20 cellular contexts compared by ENCODE assay signal in genomic region chr20:4073852-4074741, GRCh38. TPM values are rescaled to one million over a fixed set of nuclear protein-coding genes. Genes with fewer than 3 reads are reported as not detected.
DNase-seq lines count a peak whose midpoint lies in the region; ATAC-seq, FAIRE-seq and TF ChIP-seq lines count a peak whose summit lies in the region.
"Had no signal": no experiment of that assay in that cellular context is flagged by ENCODE, and none has a peak within 500 bp of the region (broad histone marks: within the 10 kb centered on the region; RNA-seq: fewer than 3 reads in every experiment).

No MANE protein-coding gene starts in this region.

- H3K4me2 ChIP-seq in BLaER1 treated with 17β-estradiol and CSF1 and Interleukin-3, amounts not matched to agents 10 nM and 100 nM = peak overlapping the region in 9 of 11 experiments; percentile 36 to 76 (median 69); a peak in 15 of 22 replicates
- peak overlapping the region; percentile 44 for H3K4me2 ChIP-seq in Karpas-422 (ENCODE audit: low read depth, low read length, poor library complexity, severe bottlenecking)
- no peak overlapping the region for H3K4me2 ChIP-seq in mesendoderm (ENCODE audit: low read length)

- no peak overlapping the region for H3K4me3 Mint-ChIP-seq in CD4-positive, alpha-beta T cell
- H3K4me3 Mint-ChIP-seq: activated naive CD4-positive, alpha-beta T cell treated with anti-CD3 and anti-CD28 coated beads, Interleukin-2, amount 50 U/mL, for 24 hours had no signal

- POLR2A ChIA-PET in CD4-positive, alpha-beta T cell (lab: Charles Lee) = no interaction called here

- no peak overlapping the region for H4K8ac ChIP-seq in mesendoderm (ENCODE audit: low read depth, low read length)

- peaks cover 24 to 92% (median 64%) of the 10 kb centered on the region in 10 experiments for H3K4me1 ChIP-seq in BLaER1 treated with 17β-estradiol and CSF1 and Interleukin-3, amounts not matched to agents 10 nM and 100 nM
- H3K4me1 ChIP-seq in Karpas-422 (ENCODE audit: low read length) = peaks cover 34% of the 10 kb centered on the region
- peaks cover 17% of the 10 kb centered on the region for H3K4me1 ChIP-seq in RWPE2 (ENCODE audit: insufficient read depth, poor library complexity, severe bottlenecking)
- peaks cover 14% of the 10 kb centered on the region for H3K4me1 ChIP-seq in mesendoderm (ENCODE audit: control insufficient read depth, low read depth, low read length)
- no peaks in the 10 kb centered on the region for H3K4me1 ChIP-seq in effector memory CD4-positive, alpha-beta T cell (ENCODE audit: control insufficient read depth, insufficient read depth, low read length, poor library complexity, severe bottlenecking)
- H3K4me1 ChIP-seq: Caco-2, right lobe of liver had no signal

- H3K79me2 ChIP-seq in Karpas-422 (ENCODE audit: low read length) = no peaks in the 10 kb centered on the region
- no peaks in the 10 kb centered on the region for H3K79me2 ChIP-seq in mesendoderm (ENCODE audit: control insufficient read depth, insufficient read depth, low read length)

- no peaks in the 10 kb centered on the region for H3K79me1 ChIP-seq in mesendoderm (ENCODE audit: low read length)

- no peak overlapping the region for H3K4me3 ChIP-seq in BLaER1 treated with 17β-estradiol and CSF1 and Interleukin-3, amounts not matched to agents 10 nM and 100 nM
- H3K4me3 ChIP-seq in Karpas-422 (ENCODE audit: low read length) = peak overlapping the region; percentile 29; the same call in 1 of the 2 replicates
- no peak overlapping the region for H3K4me3 ChIP-seq in RWPE2 (ENCODE audit: severe bottlenecking)
- H3K4me3 ChIP-seq in mesendoderm (ENCODE audit: low read length) = no peak overlapping the region
- no peak overlapping the region for H3K4me3 ChIP-seq in effector memory CD4-positive, alpha-beta T cell (ENCODE audit: insufficient read depth, low read depth, low read length, poor library complexity, severe bottlenecking)
- H3K4me3 ChIP-seq: lower lobe of right lung, right lobe of liver, tibial nerve had no signal

- no peak overlapping the region for H2BK120ac ChIP-seq in mesendoderm (ENCODE audit: low read depth, low read length)

- peaks cover 17% of the 10 kb centered on the region for H3K4me1 Mint-ChIP-seq in CD4-positive, alpha-beta T cell (ENCODE audit: low read depth)

- no peaks in the 10 kb centered on the region for H3K27me3 ChIP-seq in BLaER1 treated with 17β-estradiol and CSF1 and Interleukin-3, amounts not matched to agents 10 nM and 100 nM
- H3K27me3 ChIP-seq in Karpas-422 (ENCODE audit: low read length) (no peaks in the 10 kb centered on the region), RWPE2 (ENCODE audit: insufficient read depth, poor library complexity, severe bottlenecking) (no peaks in the 10 kb centered on the region), mesendoderm (ENCODE audit: insufficient read depth, low read length, poor library complexity) (no peaks in the 10 kb centered on the region)
- H3K27me3 ChIP-seq in effector memory CD4-positive, alpha-beta T cell (replicated peaks; ENCODE audit: control insufficient read depth, insufficient read depth, low read length, poor library complexity, severe bottlenecking) = no peaks in the 10 kb centered on the region
- H3K27me3 ChIP-seq in CD4-positive, alpha-beta T cell (ENCODE audit: control insufficient read depth, insufficient read depth, low read length) = no peaks in the 10 kb centered on the region
- H3K27me3 ChIP-seq: right lobe of liver, tibial nerve had no signal

- CTCF ChIA-PET in CD4-positive, alpha-beta T cell (lab: Charles Lee) = interaction anchor here (0.8 kb wide), 1 partner anchor 11 kb away, joined by 3 read pairs; no protein-coding TSS in a partner anchor

- intact Hi-C loops in CD4-positive, alpha-beta T cell (cut with DNase I, micrococcal nuclease) = no loop called here

- ATAC-seq in RWPE2 (ENCODE audit: low read depth) = no peak
- ATAC-seq in CD4-positive, alpha-beta T cell (ENCODE audit: poor library complexity) = no peak
- ATAC-seq in HG02798 (IDR thresholded peaks at IDR 0.05; ENCODE audit: poor library complexity, unreplicated experiment) = no peak
- ATAC-seq: lower lobe of right lung, Panc1 had no signal

- no peak overlapping the region for H2BK15ac ChIP-seq in mesendoderm (replicated peaks; ENCODE audit: low read depth)

- peak overlapping the region in 7 of 11 experiments; percentile 2 to 55 (median 44); a peak in 10 of 22 replicates for H3K27ac ChIP-seq in BLaER1 treated with 17β-estradiol and CSF1 and Interleukin-3, amounts not matched to agents 10 nM and 100 nM
- H3K27ac ChIP-seq in Karpas-422 (ENCODE audit: low read length) (no peak overlapping the region; the same call in 1 of the 2 replicates), RWPE2 (ENCODE audit: poor library complexity, severe bottlenecking) (no peak overlapping the region), mesendoderm (ENCODE audit: low read depth, low read length) (no peak overlapping the region)
- no peak overlapping the region for H3K27ac ChIP-seq in effector memory CD4-positive, alpha-beta T cell (ENCODE audit: insufficient read depth, low read length, poor library complexity, severe bottlenecking)
- no peak overlapping the region for H3K27ac ChIP-seq in CD4-positive, alpha-beta T cell (ENCODE audit: low read depth, low read length)
- H3K27ac ChIP-seq: lower lobe of right lung, right lobe of liver, tibial nerve had no signal

- no peak for TF ChIP-seq CTCF in RWPE2 (IDR thresholded peaks at IDR 0.05; ENCODE audit: poor library complexity, severe bottlenecking)
- no peak for TF ChIP-seq CTCF in CD4-positive, alpha-beta T cell (IDR thresholded peaks at IDR 0.05)

- H4K5ac ChIP-seq in mesendoderm (ENCODE audit: low read length) = no peak overlapping the region

- no peaks in the 10 kb centered on the region for H3K27me3 Mint-ChIP-seq in CD4-positive, alpha-beta T cell
- H3K27me3 Mint-ChIP-seq: activated naive CD4-positive, alpha-beta T cell treated with anti-CD3 and anti-CD28 coated beads, Interleukin-2, amount 50 U/mL, for 24 hours had no signal

- FAIRE-seq in H54 (lab: Jason Lieb, UNC) = no peak

- peaks cover 5 to 18% (median 9%) of the 10 kb centered on the region in 11 experiments; a peak in 15 of 22 replicates for H3K9me3 ChIP-seq in BLaER1 treated with 17β-estradiol and CSF1 and Interleukin-3, amounts not matched to agents 10 nM and 100 nM (replicated peaks in 1 of 11)
- no peaks in the 10 kb centered on the region for H3K9me3 ChIP-seq in Karpas-422 (ENCODE audit: low read length)
- no peaks in the 10 kb centered on the region for H3K9me3 ChIP-seq in RWPE2 (ENCODE audit: severe bottlenecking)
- H3K9me3 ChIP-seq in effector memory CD4-positive, alpha-beta T cell (ENCODE audit: control insufficient read depth, low read length) = no peaks in the 10 kb centered on the region
- no peaks in the 10 kb centered on the region for H3K9me3 ChIP-seq in CD4-positive, alpha-beta T cell (ENCODE audit: control insufficient read depth, low read length)
- H3K9me3 ChIP-seq: Caco-2, lower lobe of right lung, right lobe of liver, tibial nerve had no signal

- no peak overlapping the region for H3K23ac ChIP-seq in mesendoderm (ENCODE audit: low read length)

- WGBS in mesendoderm (ENCODE audit: extremely low coverage, insufficient coverage, low lambda C conversion rate) = no CpG with 5 or more reads among the region's 6 CpGs

- no peaks in the 10 kb centered on the region for H3K36me3 ChIP-seq in BLaER1 treated with 17β-estradiol and CSF1 and Interleukin-3, amounts not matched to agents 10 nM and 100 nM
- H3K36me3 ChIP-seq in Karpas-422 (ENCODE audit: insufficient read depth, low read length) (no peaks in the 10 kb centered on the region), RWPE2 (ENCODE audit: low read depth) (no peaks in the 10 kb centered on the region), mesendoderm (ENCODE audit: control insufficient read depth, insufficient read depth, low read length) (no peaks in the 10 kb centered on the region)
- H3K36me3 ChIP-seq in effector memory CD4-positive, alpha-beta T cell (ENCODE audit: control insufficient read depth, insufficient read depth, low read length) = no peaks in the 10 kb centered on the region
- H3K36me3 ChIP-seq: lower lobe of right lung, right lobe of liver, tibial nerve had no signal

- H3K18ac ChIP-seq in mesendoderm (ENCODE audit: low read length) = no peak overlapping the region

- H3K36me3 Mint-ChIP-seq in CD4-positive, alpha-beta T cell (ENCODE audit: low read depth) = no peaks in the 10 kb centered on the region
- H3K36me3 Mint-ChIP-seq: activated naive CD4-positive, alpha-beta T cell treated with anti-CD3 and anti-CD28 coated beads, Interleukin-2, amount 50 U/mL, for 24 hours had no signal

- no peak overlapping the region; the same call in 1 of the 2 replicates for H2AFZ ChIP-seq in Karpas-422 (ENCODE audit: low read length)

- H3K56ac ChIP-seq in mesendoderm (ENCODE audit: low read length) = no peak overlapping the region

- peak overlapping the region; percentile 10 for H2AK5ac ChIP-seq in mesendoderm (ENCODE audit: low read length)

- no peak overlapping the region for H3K9ac ChIP-seq in BLaER1 treated with 17β-estradiol and CSF1 and Interleukin-3, amounts not matched to agents 10 nM and 100 nM
- H3K9ac ChIP-seq in Karpas-422 (ENCODE audit: low read length) (peak overlapping the region; percentile 40; the same call in 1 of the 2 replicates), mesendoderm (ENCODE audit: low read length) (no peak overlapping the region)

- no peaks in the 10 kb centered on the region for H3K9me2 ChIP-seq in Karpas-422 (replicated peaks; ENCODE audit: insufficient read depth, low read length)

- H2BK5ac ChIP-seq in mesendoderm (ENCODE audit: low read length) = no peak overlapping the region

- peak; percentile 61 for DNase-seq in Karpas-422
- DNase-seq in RWPE2 (ENCODE audit: low spot score) = peak; percentile 21
- no peak for DNase-seq in mesendoderm
- DNase-seq in effector memory CD4-positive, alpha-beta T cell = no peak
- no peak for DNase-seq in CD4-positive, alpha-beta T cell
- no peak for DNase-seq in H54 (ENCODE audit: insufficient read length, low spot score)
- DNase-seq: activated CD4-positive, CD25-positive, alpha-beta regulatory T cell; Caco-2; foreskin melanocyte; lower lobe of right lung; NCI-H1436 treated with DMSO at 0.1 percent for 48 hours; NCI-H226; stimulated activated CD4-positive, alpha-beta T cell treated with anti-CD3 and anti-CD28 coated beads, Interleukin-4, amount 100 ng/mL, for 24 hours; SW 1271 had no signal

- H4K20me1 ChIP-seq in BLaER1 treated with 17β-estradiol and CSF1 and Interleukin-3, amounts not matched to agents 10 nM and 100 nM = no peaks in the 10 kb centered on the region
- H4K20me1 ChIP-seq in Karpas-422 (ENCODE audit: insufficient read depth, low read depth, low read length) = no peaks in the 10 kb centered on the region

- no peak overlapping the region for H3K4ac ChIP-seq in mesendoderm (ENCODE audit: low read depth, low read length)

- H3K9me3 Mint-ChIP-seq in CD4-positive, alpha-beta T cell = no peaks in the 10 kb centered on the region
- H3K9me3 Mint-ChIP-seq: activated naive CD4-positive, alpha-beta T cell treated with anti-CD3 and anti-CD28 coated beads, Interleukin-2, amount 50 U/mL, for 24 hours had no signal

- no peak for TF ChIP-seq POLR2A in H54 (IDR thresholded peaks at IDR 0.05; ENCODE audit: low read depth, low read length)

- H3K27ac Mint-ChIP-seq in CD4-positive, alpha-beta T cell = no peak overlapping the region
- H3K27ac Mint-ChIP-seq: activated naive CD4-positive, alpha-beta T cell treated with anti-CD3 and anti-CD28 coated beads, Interleukin-2, amount 50 U/mL, for 24 hours had no signal

RNA-seq across cellular contexts. Expression of gene RNF24, which starts 58.7 kb away (rescaled TPM):
- 5.9 and 7.7 TPM in 2 replicates for total RNA-seq in Karpas-422 (2014; rRNA removed; shearing (Covaris generic); ENCODE audit: low replicate concordance)
- 13.8 TPM for polyA plus RNA-seq in mesendoderm (2013, experiment 1 of 2)
- 13.2 TPM for polyA plus RNA-seq in mesendoderm (2013, experiment 2 of 2)
- total RNA-seq in CD4-positive, alpha-beta T cell = 1 to 10 TPM; 6.8 to 8.1 TPM

Comparison
In these comparisons a context has a peak if more than half of its experiments do, and no peak if none do; other contexts are left out.
1. H3K27ac ChIP-seq: peak in BLaER1 treated with 17β-estradiol and CSF1 and Interleukin-3, amounts not matched to agents 10 nM and 100 nM (7 of 11); none in Karpas-422 (single experiment), RWPE2 (single experiment), mesendoderm (single experiment), effector memory CD4-positive, alpha-beta T cell (single experiment) and CD4-positive, alpha-beta T cell (single experiment).
2. DNase-seq: peak in Karpas-422 (single experiment) and RWPE2 (single experiment); none in mesendoderm (single experiment), effector memory CD4-positive, alpha-beta T cell (0 of 3), CD4-positive, alpha-beta T cell (0 of 10) and H54 (single experiment).